Comparison of ENCODE assay signal across 1 cellular context in the genomic region with DNA sequence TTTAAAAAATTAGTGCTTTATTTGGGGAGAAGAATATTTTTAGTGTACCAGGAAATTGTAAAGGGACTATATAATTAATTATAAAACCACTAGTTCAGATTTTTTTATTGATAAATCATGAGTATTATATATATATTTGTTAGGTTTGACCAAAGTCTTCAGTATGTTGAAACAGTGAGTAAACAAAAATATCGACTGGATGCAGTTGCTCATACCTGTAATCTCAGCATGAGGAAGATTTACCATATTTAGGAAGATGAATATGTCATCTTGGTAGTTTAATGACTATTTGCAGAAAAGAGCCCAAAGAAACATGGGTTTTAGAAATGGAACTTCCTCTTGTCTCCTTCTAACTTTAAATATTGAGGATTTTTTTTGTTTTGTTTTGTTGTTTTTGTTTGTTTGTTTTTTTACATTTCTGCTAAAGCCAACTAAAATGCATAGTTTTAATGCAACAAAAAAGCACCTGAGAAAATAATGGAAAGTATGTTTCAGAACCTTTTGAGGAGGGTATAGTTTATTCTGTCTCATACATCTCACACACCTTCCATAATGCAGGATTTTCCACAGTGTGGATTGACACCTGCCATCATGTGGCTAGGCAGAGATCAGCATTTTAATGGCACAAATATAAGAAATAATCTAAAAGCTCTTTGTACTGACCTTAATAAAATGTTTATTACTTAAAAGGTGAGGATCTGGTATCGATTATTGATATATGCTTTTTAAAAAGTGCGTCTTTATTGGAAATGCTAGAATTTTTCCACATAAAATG.
TF ChIP-seq lines count a peak whose summit lies in the region.

No MANE protein-coding gene starts in this region.

TF ChIP-seq in HCT116, 20 proteins besides CTCF, POLR2A, EP300 and RAD21 (continued from another document):
- TF ChIP-seq CBX3 (IDR thresholded peaks at IDR 0.05; ENCODE audit: low read depth): no peak
- no peak for TF ChIP-seq SP1 (IDR thresholded peaks at IDR 0.05; ENCODE audit: low read depth)
- TF ChIP-seq, protein P1, sequence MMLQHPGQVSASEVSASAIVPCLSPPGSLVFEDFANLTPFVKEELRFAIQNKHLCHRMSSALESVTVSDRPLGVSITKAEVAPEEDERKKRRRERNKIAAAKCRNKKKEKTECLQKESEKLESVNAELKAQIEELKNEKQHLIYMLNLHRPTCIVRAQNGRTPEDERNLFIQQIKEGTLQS (IDR thresholded peaks at IDR 0.05): no peak
- TF ChIP-seq EZH2 (IDR thresholded peaks at IDR 0.05): no peak
- no peak for TF ChIP-seq JUND (IDR thresholded peaks at IDR 0.05)
